In genomic region chr6:4357660-4358152, GRCh38 we compare ENCODE assay signal across 8 cellular contexts.
A peak's percentile ranks its signal among the peaks of the same experiment; 100 is the strongest.
DNase-seq lines count a peak whose midpoint lies in the region; ATAC-seq and TF ChIP-seq lines count a peak whose summit lies in the region.
"Not testable (repeated sequence)": the region's sequence is repeated elsewhere in the genome, so short reads cannot be mapped to it uniquely, and the experiment has no call there.

No MANE protein-coding gene starts in this region.

- H3K4me2 ChIP-seq in fibroblast of lung (ENCODE audit: extremely low read depth, insufficient read depth, low read length); osteoblast (ENCODE audit: insufficient read depth, low read length): not testable (repeated sequence)

- not testable (repeated sequence) for H3K36me3 ChIP-seq in RWPE2 (ENCODE audit: low read depth); fibroblast of lung (ENCODE audit: control insufficient read depth, insufficient read depth, low read length); osteoblast (ENCODE audit: insufficient read depth, low read length); suprapubic skin

- 82% methylated on average over 3 of the region's 3 CpGs for WGBS in suprapubic skin

- not testable (repeated sequence) for H3K9ac ChIP-seq in fibroblast of lung (ENCODE audit: insufficient read depth, low read length)

- peaks cover 75% of the 10 kb centered on the region for H3K4me1 Mint-ChIP-seq in HFFc6 (ENCODE audit: low read depth)
- H3K4me1 Mint-ChIP-seq in dendritic cell treated with granulocyte-macrophage colony-stimulating factor and Interleukin-4, amounts not matched to agents 40 ng/mL and 50 ng/mL, for 4 days (ENCODE audit: low read depth), result peaks cover 23% of the 10 kb centered on the region

- H3K27ac ChIP-seq in 22Rv1 (peak overlapping the region; percentile 81), RWPE2 (ENCODE audit: poor library complexity, severe bottlenecking) (peak overlapping the region; percentile 83), fibroblast of lung (ENCODE audit: insufficient read depth, low read length) (peak overlapping the region; percentile 37), osteoblast (ENCODE audit: low read depth, low read length) (peak overlapping the region; percentile 53), suprapubic skin (peak overlapping the region; percentile 73)

- peaks cover 23% of the 10 kb centered on the region for H3K4me1 ChIP-seq in RWPE2 (ENCODE audit: insufficient read depth, poor library complexity, severe bottlenecking)
- H3K4me1 ChIP-seq in fibroblast of lung (ENCODE audit: control insufficient read depth, extremely low read depth, insufficient read depth, low read length), result peaks cover 13% of the 10 kb centered on the region
- peaks cover 26% of the 10 kb centered on the region for H3K4me1 ChIP-seq in osteoblast (ENCODE audit: insufficient read depth, low read length)
- H3K4me1 ChIP-seq in suprapubic skin, result peaks cover 26% of the 10 kb centered on the region

- H3K36me3 Mint-ChIP-seq in HFFc6 (ENCODE audit: low read depth); dendritic cell treated with granulocyte-macrophage colony-stimulating factor and Interleukin-4, amounts not matched to agents 40 ng/mL and 50 ng/mL, for 4 days (ENCODE audit: low read depth): not testable (repeated sequence)

- not testable (repeated sequence) for H3K27me3 ChIP-seq in RWPE2 (ENCODE audit: insufficient read depth, poor library complexity, severe bottlenecking); fibroblast of lung (ENCODE audit: control insufficient read depth, insufficient read depth, low read length); osteoblast (ENCODE audit: insufficient read depth, low read length); suprapubic skin

- not testable (repeated sequence) for H3K9me3 ChIP-seq in RWPE2 (ENCODE audit: severe bottlenecking); fibroblast of lung (ENCODE audit: control insufficient read depth, insufficient read depth, low read depth, low read length); osteoblast (ENCODE audit: low read depth, low read length); suprapubic skin

- ATAC-seq in RWPE2 (ENCODE audit: low read depth), result not testable (repeated sequence)
- ATAC-seq in left colon, result peak; percentile 14

- not testable (repeated sequence) for TF ChIP-seq EP300 in suprapubic skin (IDR thresholded peaks at IDR 0.05)

- not testable (repeated sequence) for DNase-seq in HFFc6; RWPE2 (ENCODE audit: low spot score); fibroblast of lung (ENCODE audit: low read depth in 2 of 2); osteoblast (ENCODE audit: insufficient read length, low spot score, missing footprints); suprapubic skin (ENCODE audit: low spot score in 2 of 2)
- DNase-seq in left colon, result peak in 1 of 2 donors; percentile 49

- not testable (repeated sequence) for H2AFZ ChIP-seq in fibroblast of lung (ENCODE audit: low read length); osteoblast (ENCODE audit: low read length)

- H4K20me1 ChIP-seq in fibroblast of lung (ENCODE audit: control insufficient read depth, extremely low read depth, insufficient read depth, low read length); osteoblast (ENCODE audit: insufficient read depth, low read length): not testable (repeated sequence)

- not testable (repeated sequence) for H3K4me3 Mint-ChIP-seq in HFFc6; dendritic cell treated with granulocyte-macrophage colony-stimulating factor and Interleukin-4, amounts not matched to agents 40 ng/mL and 50 ng/mL, for 4 days

- not testable (repeated sequence) for TF ChIP-seq CTCF in 22Rv1 (IDR thresholded peaks at IDR 0.05); HFFc6 (IDR thresholded peaks at IDR 0.05); RWPE2 (IDR thresholded peaks at IDR 0.05; ENCODE audit: poor library complexity, severe bottlenecking); fibroblast of lung (conservative IDR thresholded peaks at IDR 0.05 in 1 of 2, IDR thresholded peaks at IDR 0.05 in 1 of 2; ENCODE audit: low read depth in 1 of 2, low read length in 2 of 2); osteoblast (IDR thresholded peaks at IDR 0.05; ENCODE audit: extremely low read depth, low read depth, low read length); suprapubic skin (IDR thresholded peaks at IDR 0.05)

- H3K4me3 ChIP-seq in RWPE2 (ENCODE audit: severe bottlenecking); fibroblast of lung (replicated peaks in 1 of 4; ENCODE audit: control extremely low read depth in 1 of 4, insufficient read depth in 1 of 4, low read depth in 3 of 4, low read length in 4 of 4); osteoblast (ENCODE audit: insufficient read depth, low read length); suprapubic skin: not testable (repeated sequence)

- intact Hi-C loops in dendritic cell treated with granulocyte-macrophage colony-stimulating factor and Interleukin-4, amounts not matched to agents 40 ng/mL and 50 ng/mL, for 4 days (cut with micrococcal nuclease); left colon (cut with DNase I, micrococcal nuclease): not testable (repeated sequence)

- peak overlapping the region; percentile 73 for H3K27ac Mint-ChIP-seq in HFFc6
- H3K27ac Mint-ChIP-seq in dendritic cell treated with granulocyte-macrophage colony-stimulating factor and Interleukin-4, amounts not matched to agents 40 ng/mL and 50 ng/mL, for 4 days, result peak overlapping the region; percentile 21

- not testable (repeated sequence) for H3K79me2 ChIP-seq in fibroblast of lung (ENCODE audit: control insufficient read depth, insufficient read depth, low read length); osteoblast (ENCODE audit: insufficient read depth, low read length)

- H3K27me3 Mint-ChIP-seq in HFFc6 (ENCODE audit: insufficient read depth), result not testable (repeated sequence)
- H3K27me3 Mint-ChIP-seq in dendritic cell treated with granulocyte-macrophage colony-stimulating factor and Interleukin-4, amounts not matched to agents 40 ng/mL and 50 ng/mL, for 4 days, result peaks cover 16% of the 10 kb centered on the region

- not testable (repeated sequence) for TF ChIP-seq POLR2A in suprapubic skin (IDR thresholded peaks at IDR 0.05)

- H3K9me3 Mint-ChIP-seq in HFFc6, result not testable (repeated sequence)
- peaks cover 17% of the 10 kb centered on the region for H3K9me3 Mint-ChIP-seq in dendritic cell treated with granulocyte-macrophage colony-stimulating factor and Interleukin-4, amounts not matched to agents 40 ng/mL and 50 ng/mL, for 4 days
